18 cellular contexts compared by ENCODE assay signal in genomic region chr9:24041294-24041693, GRCh38.
"Had no signal": no experiment of that assay in that cellular context is flagged by ENCODE, and none has a peak within 500 bp of the region (broad histone marks: within the 10 kb centered on the region; RNA-seq: fewer than 3 reads in every experiment).

No MANE protein-coding gene starts in this region.

- H3K9me3 ChIP-seq: esophagus muscularis mucosa, left lung, prostate gland, right lobe of liver, upper lobe of left lung had no signal

- H3K27me3 Mint-ChIP-seq: activated CD4-positive, alpha-beta memory T cell treated with anti-CD3 and anti-CD28 coated beads, Interleukin-2, amount 10 ng/mL, durations not matched to agents 7 days and 5 days; stimulated activated naive CD8-positive, alpha-beta T cell treated with anti-CD3 and anti-CD28 coated beads, Interleukin-15, Interleukin-2, amounts not matched to agents 100 ng/mL and 50 ng/mL, for 24 hours had no signal

- H3K36me3 ChIP-seq: cardiac muscle cell, esophagus muscularis mucosa, left lung, prostate gland, right lobe of liver, upper lobe of left lung had no signal

- ATAC-seq: activated T-cell treated with anti-CD3 and anti-CD28 coated beads, Interleukin-2, amount 50 U/mL, for 4 hours; left lung; natural killer cell; right lobe of liver; WTC11 had no signal

- H3K4me1 ChIP-seq: esophagus muscularis mucosa, left lung, prostate gland, right lobe of liver, upper lobe of left lung had no signal

- H3K27ac Mint-ChIP-seq: activated CD4-positive, alpha-beta memory T cell treated with anti-CD3 and anti-CD28 coated beads, Interleukin-2, amount 10 ng/mL, durations not matched to agents 7 days and 5 days; natural killer cell; stimulated activated naive CD8-positive, alpha-beta T cell treated with anti-CD3 and anti-CD28 coated beads, Interleukin-15, Interleukin-2, amounts not matched to agents 100 ng/mL and 50 ng/mL, for 24 hours; WTC11 had no signal

- H3K27me3 ChIP-seq: cardiac muscle cell, esophagus muscularis mucosa, left lung, right lobe of liver, upper lobe of left lung had no signal

- H3K36me3 Mint-ChIP-seq: WTC11 had no signal

- H3K4me3 Mint-ChIP-seq: activated CD4-positive, alpha-beta memory T cell treated with anti-CD3 and anti-CD28 coated beads, Interleukin-2, amount 10 ng/mL, durations not matched to agents 7 days and 5 days; activated T-cell treated with anti-CD3 and anti-CD28 coated beads, Interleukin-2, amount 50 U/mL, for 4 hours; natural killer cell; stimulated activated naive CD8-positive, alpha-beta T cell treated with anti-CD3 and anti-CD28 coated beads, Interleukin-15, Interleukin-2, amounts not matched to agents 100 ng/mL and 50 ng/mL, for 24 hours; WTC11 had no signal

- DNase-seq: activated CD4-positive, alpha-beta memory T cell treated with anti-CD3 and anti-CD28 coated beads, Interleukin-2, amount 10 ng/mL, durations not matched to agents 7 days and 5 days; activated CD4-positive, alpha-beta T cell treated with anti-CD3 and anti-CD28 coated beads for 4 hours; activated effector memory CD4-positive, alpha-beta T cell treated with Interleukin-2 at 50 U/mL for 16 hours; activated naive CD4-positive, alpha-beta T cell treated with anti-CD3 and anti-CD28 coated beads, Interleukin-2, amount 50 U/mL, for 16 hours; activated T-cell treated with anti-CD3 and anti-CD28 coated beads, Interleukin-2, amount 50 U/mL, for 4 hours; hippocampal formation; kidney; left lung; mesenchymal stem cell; natural killer cell; right lobe of liver; T-helper 2 cell; upper lobe of left lung had no signal

- H3K4me1 Mint-ChIP-seq: activated CD4-positive, alpha-beta memory T cell treated with anti-CD3 and anti-CD28 coated beads, Interleukin-2, amount 10 ng/mL, durations not matched to agents 7 days and 5 days; natural killer cell had no signal

- H3K27ac ChIP-seq: cardiac muscle cell, esophagus muscularis mucosa, left lung, prostate gland, right lobe of liver, upper lobe of left lung had no signal

- H3K4me3 ChIP-seq: cardiac muscle cell, esophagus muscularis mucosa, left lung, prostate gland, right lobe of liver, upper lobe of left lung had no signal
